10 cellular contexts compared by ENCODE assay signal in the genomic region with DNA sequence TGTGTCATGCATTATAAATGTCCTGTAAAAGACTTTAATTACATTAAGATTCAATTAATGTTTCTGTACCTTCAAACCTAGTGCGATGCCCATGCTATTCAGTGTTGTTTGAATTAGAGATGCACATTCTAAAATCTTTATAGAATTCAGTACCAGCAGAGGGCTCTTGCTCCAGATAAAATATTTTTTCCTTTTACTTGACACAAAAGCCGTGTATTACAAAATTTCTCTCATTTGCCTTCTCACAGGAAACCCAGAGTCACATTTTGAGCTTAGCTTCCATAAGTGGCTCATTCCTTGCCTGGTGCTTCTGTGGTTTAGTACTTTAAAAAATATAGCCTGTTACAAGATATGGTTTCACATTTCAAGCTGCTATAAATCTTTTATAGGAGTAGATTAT.
DNase-seq lines count a peak whose midpoint lies in the region; ATAC-seq and TF ChIP-seq lines count a peak whose summit lies in the region.
"Had no signal": no experiment of that assay in that cellular context is flagged by ENCODE, and none has a peak within 500 bp of the region (broad histone marks: within the 10 kb centered on the region; RNA-seq: fewer than 3 reads in every experiment).

No MANE protein-coding gene starts in this region.

- H3K27me3 ChIP-seq in thyroid gland, result no peaks in the 10 kb centered on the region
- no peaks in the 10 kb centered on the region for H3K27me3 ChIP-seq in adrenal gland
- H3K27me3 ChIP-seq: BLaER1 had no signal

- H3K9me3 ChIP-seq in thyroid gland (no peaks in the 10 kb centered on the region), adrenal gland (replicated peaks in 1 of 3) (no peaks in the 10 kb centered on the region)
- H3K9me3 ChIP-seq: BLaER1 had no signal

- H3K27ac ChIP-seq in thyroid gland (peak overlapping the region in 2 of 3 donors; percentile 8 to 45), adrenal gland (no peak overlapping the region)
- H3K27ac ChIP-seq: BLaER1 had no signal

- H3K4me3 ChIP-seq in fibroblast of the aortic adventitia (ENCODE audit: low read depth, low read length) (no peak overlapping the region), thyroid gland (replicated peaks in 1 of 3) (no peak overlapping the region), adrenal gland (no peak overlapping the region)
- H3K4me3 ChIP-seq: BLaER1 had no signal

- H3K4me1 ChIP-seq in thyroid gland (peaks cover 11 to 14% of the 10 kb centered on the region in 2 donors), adrenal gland (replicated peaks in 1 of 2) (no peaks in the 10 kb centered on the region)

- ATAC-seq in HG03439 (IDR thresholded peaks at IDR 0.05; ENCODE audit: unreplicated experiment), result no peak

- DNase-seq in SIG-M5 treated with dmso at 0.1 percent for 504 hours (lab: John Stamatoyannopoulos, UW; ENCODE audit: unreplicated experiment) (peak; percentile 27), SIG-M5 (lab: John Stamatoyannopoulos, UW) (no peak), RKO (ENCODE audit: low spot score) (peak; percentile 34), fibroblast of the aortic adventitia (ENCODE audit: low read depth) (peak; percentile 40), thyroid gland (no peak), adrenal gland (no peak)
- no peak for DNase-seq in activated CD8-positive, alpha-beta memory T cell treated with anti-CD3 and anti-CD28 coated beads for 24 hours
- DNase-seq: NCI-H446 had no signal

- intact Hi-C loops in thyroid gland (cut with DNase I) (no loop called here), adrenal gland (cut with DNase I) (no loop called here)

- H3K36me3 ChIP-seq in thyroid gland, result no peaks in the 10 kb centered on the region
- no peaks in the 10 kb centered on the region for H3K36me3 ChIP-seq in adrenal gland (replicated peaks in 1 of 2)
- H3K36me3 ChIP-seq: BLaER1 had no signal

- 47 to 49% methylated on average over 2 of the region's 2 CpGs for WGBS in thyroid gland, 2 donors
- WGBS in adrenal gland, 4 donors, result 27 to 51% (median 34%) methylated on average over 2 of the region's 2 CpGs

- TF ChIP-seq POLR2A in thyroid gland (IDR thresholded peaks at IDR 0.05) (no peak), adrenal gland (IDR thresholded peaks at IDR 0.05) (no peak)

- TF ChIP-seq CTCF in fibroblast of the aortic adventitia (IDR thresholded peaks at IDR 0.05; ENCODE audit: insufficient read depth, low read length) (peak; percentile 32), thyroid gland (IDR thresholded peaks at IDR 0.05) (peak in 4 of 6 experiments; percentile 16 to 56 (median 46)), adrenal gland (IDR thresholded peaks at IDR 0.05) (peak in 2 of 6 experiments; percentile 17 to 24)

Comparison
In these comparisons a context has a peak if more than half of its experiments do, and no peak if none do; other contexts are left out.
1. DNase-seq: peak in SIG-M5 treated with dmso at 0.1 percent for 504 hours (single experiment), RKO (single experiment) and fibroblast of the aortic adventitia (single experiment); none in SIG-M5 (single experiment), thyroid gland (0 of 2), adrenal gland (0 of 7) and activated CD8-positive, alpha-beta memory T cell treated with anti-CD3 and anti-CD28 coated beads for 24 hours (single experiment).
2. H3K27ac ChIP-seq: peak in thyroid gland (2 of 3); none in adrenal gland (0 of 5).